Comparison of ENCODE assay signal across 21 cellular contexts in the genomic region with DNA sequence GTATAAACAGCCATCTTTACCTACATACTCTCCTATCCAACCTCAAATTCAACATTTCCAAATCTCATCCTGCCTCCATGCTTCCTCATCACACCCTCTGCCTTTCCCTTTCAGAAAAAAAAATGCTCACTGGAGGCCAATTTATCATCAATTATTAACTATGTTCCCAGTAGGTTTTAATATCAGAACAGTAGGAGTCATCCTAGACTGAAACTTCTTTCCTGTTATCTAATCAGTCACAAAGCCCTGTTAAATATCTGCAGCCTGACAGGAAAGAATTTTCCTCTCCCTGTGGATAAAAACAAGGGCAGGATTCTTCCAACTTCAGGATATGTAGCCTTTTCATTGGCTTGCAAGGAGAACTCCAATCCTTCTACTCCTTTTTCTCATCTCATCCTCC. TPM values are rescaled to one million over a fixed set of nuclear protein-coding genes. Genes with fewer than 3 reads are reported as not detected.
A peak's percentile ranks its signal among the peaks of the same experiment; 100 is the strongest.
DNase-seq lines count a peak whose midpoint lies in the region; ATAC-seq, FAIRE-seq and TF ChIP-seq lines count a peak whose summit lies in the region.
"Had no signal": no experiment of that assay in that cellular context is flagged by ENCODE, and none has a peak within 500 bp of the region (broad histone marks: within the 10 kb centered on the region; RNA-seq: fewer than 3 reads in every experiment).

No MANE protein-coding gene starts in this region.

- H3K9ac ChIP-seq in GM23248 (no peak overlapping the region), endodermal cell (ENCODE audit: extremely low read depth, low read length, poor library complexity, severe bottlenecking) (no peak overlapping the region)

- no peak overlapping the region; the same call in 2 of the 3 replicates for H3K4me3 ChIP-seq in A549
- H3K4me3 ChIP-seq in GM23248 = no peak overlapping the region
- H3K4me3 ChIP-seq in endodermal cell (ENCODE audit: low read length) = peak overlapping the region; percentile 16
- H3K4me3 ChIP-seq: dorsolateral prefrontal cortex, esophagus squamous epithelium, thoracic aorta had no signal

- H3K27me3 Mint-ChIP-seq in endodermal cell (ENCODE audit: insufficient read depth) (no peaks in the 10 kb centered on the region), mesothelial cell of epicardium (ENCODE audit: low read depth) (no peaks in the 10 kb centered on the region)
- H3K27me3 Mint-ChIP-seq: activated naive CD4-positive, alpha-beta T cell treated with anti-CD3 and anti-CD28 coated beads, Interleukin-2, amount 10 ng/mL, durations not matched to agents 7 days and 5 days; B cell; brain had no signal

- H3K4me3 Mint-ChIP-seq in endodermal cell (peak overlapping the region; percentile 15), mesothelial cell of epicardium (no peak overlapping the region)
- H3K4me3 Mint-ChIP-seq: activated naive CD4-positive, alpha-beta T cell treated with anti-CD3 and anti-CD28 coated beads, Interleukin-2, amount 10 ng/mL, durations not matched to agents 7 days and 5 days; B cell; brain had no signal

- in situ Hi-C loops in GM23248 (cut with MboI) = no loop called here

- peaks cover 65% of the 10 kb centered on the region for H3F3A ChIP-seq in GM23248 (ENCODE audit: insufficient read depth)

- no peak for TF ChIP-seq POLR2A in A549 (IDR thresholded peaks at IDR 0.05; ENCODE audit: low read length)

- H3K9me3 ChIP-seq in A549 (no peaks in the 10 kb centered on the region), GM23248 (ENCODE audit: low read depth) (no peaks in the 10 kb centered on the region), endodermal cell (ENCODE audit: control insufficient read depth, low read length) (no peaks in the 10 kb centered on the region)
- H3K9me3 ChIP-seq: esophagus squamous epithelium, thoracic aorta had no signal

- H2AFZ ChIP-seq in GM23248 = no peak overlapping the region

- no peaks in the 10 kb centered on the region for H3K27me3 ChIP-seq in GM23248 (replicated peaks; ENCODE audit: insufficient read depth)
- no peaks in the 10 kb centered on the region for H3K27me3 ChIP-seq in endodermal cell (ENCODE audit: control insufficient read depth, insufficient read depth, low read length, poor library complexity, severe bottlenecking)
- H3K27me3 ChIP-seq: dorsolateral prefrontal cortex, esophagus squamous epithelium had no signal

- H3K9me2 ChIP-seq in GM23248 (ENCODE audit: insufficient read depth) = peaks cover 7% of the 10 kb centered on the region; the same call in 1 of the 2 replicates

- POLR2A ChIA-PET in A549 (lab: Yijun Ruan, JAX) = no interaction called here

- CTCF ChIA-PET in A549 (lab: Yijun Ruan, JAX) = interaction anchor here (0.7 to 2.5 kb wide), 10 partner anchors 10 to 134 kb away, joined by 3 to 8 read pairs (median 4); a partner anchor contains a TSS

- H3K9me3 Mint-ChIP-seq in endodermal cell = no peaks in the 10 kb centered on the region
- H3K9me3 Mint-ChIP-seq in mesothelial cell of epicardium = no peaks in the 10 kb centered on the region
- H3K9me3 Mint-ChIP-seq: activated naive CD4-positive, alpha-beta T cell treated with anti-CD3 and anti-CD28 coated beads, Interleukin-2, amount 10 ng/mL, durations not matched to agents 7 days and 5 days; brain had no signal

- DNase-seq in A549 (ENCODE audit: low read depth in 1 of 2, low spot score in 1 of 2) (peak; percentile 60 to 65), GM23248 (no peak), endodermal cell (no peak), mesothelial cell of epicardium (ENCODE audit: low spot score in 2 of 2, unreplicated experiment in 2 of 2) (no peak), NCI-H1930 (lab: John Stamatoyannopoulos, UW) (no peak), D341Med (ENCODE audit: low spot score) (no peak)
- DNase-seq: activated CD4-positive, alpha-beta T cell treated with anti-CD3 and anti-CD28 coated beads for 48 hours; activated naive CD4-positive, alpha-beta T cell treated with anti-CD3 and anti-CD28 coated beads, Interleukin-2, amount 10 ng/mL, durations not matched to agents 7 days and 5 days; activated T-cell treated with anti-CD3 and anti-CD28 coated beads for 4 hours; dorsolateral prefrontal cortex; esophagus squamous epithelium; KBM-7; NCI-H2107; NCI-H524 treated with DMSO at 0.1 percent for 48 hours; stimulated activated CD4-positive, alpha-beta T cell treated with anti-CD3 and anti-CD28 coated beads, Interleukin-4, amount 100 ng/mL, for 4 hours; stimulated activated CD8-positive, alpha-beta memory T cell treated with anti-CD3 and anti-CD28 coated beads, Interleukin-4, amount 100 ng/mL, for 48 hours had no signal

- H3K36me3 Mint-ChIP-seq in endodermal cell (ENCODE audit: low read depth) (no peaks in the 10 kb centered on the region), mesothelial cell of epicardium (peaks cover 12% of the 10 kb centered on the region)

- H3K27ac ChIP-seq in A549 = peak overlapping the region; percentile 80 to 87
- H3K27ac ChIP-seq in GM23248 = peak overlapping the region; percentile 31; the same call in 1 of the 2 replicates
- no peak overlapping the region for H3K27ac ChIP-seq in endodermal cell (ENCODE audit: low read depth, low read length)
- H3K27ac ChIP-seq: esophagus squamous epithelium, thoracic aorta had no signal

- TF ChIP-seq EP300 in A549 (IDR thresholded peaks at IDR 0.05) = no peak

- H3K4me1 Mint-ChIP-seq in endodermal cell (peaks cover 55% of the 10 kb centered on the region), mesothelial cell of epicardium (peaks cover 42% of the 10 kb centered on the region)

- H3K79me2 ChIP-seq in GM23248 (ENCODE audit: insufficient read depth) = peaks cover 86% of the 10 kb centered on the region

- no peaks in the 10 kb centered on the region; the same call in 1 of the 2 replicates for H4K20me1 ChIP-seq in GM23248 (ENCODE audit: insufficient read depth)

- peak; percentile 27 to 36; a peak in 2 of 5 replicates for TF ChIP-seq RAD21 in A549 (conservative IDR thresholded peaks at IDR 0.05 in 1 of 2, IDR thresholded peaks at IDR 0.05 in 1 of 2)

- no peaks in the 10 kb centered on the region for H3K36me3 ChIP-seq in GM23248 (ENCODE audit: low read depth)
- no peaks in the 10 kb centered on the region for H3K36me3 ChIP-seq in endodermal cell (ENCODE audit: control insufficient read depth, insufficient read depth, low read length)
- H3K36me3 ChIP-seq: esophagus squamous epithelium, thoracic aorta had no signal

- H3K27ac Mint-ChIP-seq in endodermal cell = peak overlapping the region; percentile 8
- peak overlapping the region; percentile 86 for H3K27ac Mint-ChIP-seq in mesothelial cell of epicardium
- H3K27ac Mint-ChIP-seq: activated naive CD4-positive, alpha-beta T cell treated with anti-CD3 and anti-CD28 coated beads, Interleukin-2, amount 10 ng/mL, durations not matched to agents 7 days and 5 days; B cell had no signal

- FAIRE-seq in A549 (lab: Jason Lieb, UNC) = peak; percentile 84

- TF ChIP-seq CTCF in A549 (IDR thresholded peaks at IDR 0.05) (0 out of 3 replicates have a peak, but pooled peaks have one; percentile 12), endodermal cell (conservative IDR thresholded peaks at IDR 0.05) (no peak), mesothelial cell of epicardium (IDR thresholded peaks at IDR 0.05; ENCODE audit: unreplicated experiment) (no peak)

- peaks cover 87% of the 10 kb centered on the region for H3K4me1 ChIP-seq in A549
- peaks cover 62% of the 10 kb centered on the region for H3K4me1 ChIP-seq in GM23248 (ENCODE audit: insufficient read depth)
- peaks cover 20% of the 10 kb centered on the region for H3K4me1 ChIP-seq in endodermal cell (ENCODE audit: control insufficient read depth, insufficient read depth, low read length)

- H3K4me2 ChIP-seq in A549 (peak overlapping the region; percentile 80), GM23248 (ENCODE audit: unreplicated experiment) (no peak overlapping the region)

- ATAC-seq in A549 (peak; percentile 23 to 44; a peak in 3 of 6 replicates), HG03025 (IDR thresholded peaks at IDR 0.05; ENCODE audit: low FRiP score, unreplicated experiment) (no peak), HG03354 (IDR thresholded peaks at IDR 0.05; ENCODE audit: poor library complexity, severe bottlenecking, unreplicated experiment) (no peak)

RNA-seq across cellular contexts. Expression of a gene that starts 28.4 kb away (rescaled TPM):
- polyA plus RNA-seq in A549 (2011; rRNA removed) = 114 and 156 TPM in 2 replicates
- polyA plus RNA-seq in A549 (2012; cell fraction: cytosol; rRNA removed) = 21.0 and 24.8 TPM in 2 replicates
- polyA plus RNA-seq in A549 (2012; cell fraction: nucleus; rRNA removed) = 13.2 and 15.3 TPM in 2 replicates
- polyA plus RNA-seq in A549 (2017; fragmentation: RNase III; extraction: RNeasy Plus Mini Kit Qiagen cat#74134 plus additional on column Dnase treatment) = 55.2 to 58.7 TPM (median 57.7 TPM) in 3 replicates
- polyA minus RNA-seq in A549 (2011; rRNA and poly(A)+ RNA removed) = 48.9 and 52.9 TPM in 2 replicates
- 45.4 and 51.8 TPM in 2 replicates for total RNA-seq in GM23248 (2014; rRNA removed; shearing (Covaris generic))
- 17.6 and 17.7 TPM in 2 replicates for polyA plus RNA-seq in GM23248 (2016; fragmentation: Nextera tagmentation; extraction: Ambion mirVana)
- 10 to 100 TPM; 12.2 to 17.4 TPM for total RNA-seq in endodermal cell
- 17.6 TPM for polyA plus RNA-seq in endodermal cell (2013, experiment 1 of 2)
- polyA plus RNA-seq in endodermal cell (2013, experiment 2 of 2) = 18.7 TPM
- total RNA-seq in mesothelial cell of epicardium = 32.5 to 34.4 TPM (median 33.6 TPM) in 3 replicates

RNA-seq across cellular contexts. Expression of a gene that starts 55.6 kb away (rescaled TPM):
- polyA plus RNA-seq in A549 (2011; rRNA removed) (17.9 and 21.0 TPM in 2 replicates), A549 (2017; fragmentation: RNase III; extraction: RNeasy Plus Mini Kit Qiagen cat#74134 plus additional on column Dnase treatment) (14.0 to 16.0 TPM (median 14.4 TPM) in 3 replicates), GM23248 (2016; fragmentation: Nextera tagmentation; extraction: Ambion mirVana) (9.3 and 10.4 TPM in 2 replicates)
- 13.4 and 18.0 TPM in 2 replicates for polyA plus RNA-seq in A549 (2012; cell fraction: cytosol; rRNA removed)
- polyA plus RNA-seq in A549 (2012; cell fraction: nucleus; rRNA removed) = 11.7 and 15.3 TPM in 2 replicates
- 29.9 and 31.7 TPM in 2 replicates for polyA minus RNA-seq in A549 (2011; rRNA and poly(A)+ RNA removed)
- 8.3 and 15.9 TPM in 2 replicates for total RNA-seq in GM23248 (2014; rRNA removed; shearing (Covaris generic))
- total RNA-seq in endodermal cell (10 to 100 TPM; 12.4 to 20.4 TPM), mesothelial cell of epicardium (12.0 to 15.4 TPM (median 12.3 TPM) in 3 replicates)
- polyA plus RNA-seq in endodermal cell (2013, experiment 1 of 2) = 11.3 TPM
- polyA plus RNA-seq in endodermal cell (2013, experiment 2 of 2) = 11.5 TPM

RNA-seq across cellular contexts. Expression of a gene that starts 56.0 kb away (rescaled TPM):
- polyA plus RNA-seq in A549 (2011; rRNA removed) (7.6 and 7.7 TPM in 2 replicates), A549 (2017; fragmentation: RNase III; extraction: RNeasy Plus Mini Kit Qiagen cat#74134 plus additional on column Dnase treatment) (8.9 to 10.1 TPM (median 9.8 TPM) in 3 replicates), GM23248 (2016; fragmentation: Nextera tagmentation; extraction: Ambion mirVana) (3.2 and 3.9 TPM in 2 replicates)
- polyA plus RNA-seq in A549 (2012; cell fraction: cytosol; rRNA removed) = 2.1 and 2.3 TPM in 2 replicates
- polyA plus RNA-seq in A549 (2012; cell fraction: nucleus; rRNA removed) = 2.8 and 3.6 TPM in 2 replicates
- 12.8 and 13.1 TPM in 2 replicates for polyA minus RNA-seq in A549 (2011; rRNA and poly(A)+ RNA removed)
- total RNA-seq in GM23248 (2014; rRNA removed; shearing (Covaris generic)) = 12.4 and 14.6 TPM in 2 replicates
- total RNA-seq in endodermal cell (10 to 100 TPM in 1 of 2 donors, 1 to 10 TPM in 1; 9.9 to 13.1 TPM), mesothelial cell of epicardium (9.9 to 10.3 TPM (median 10.0 TPM) in 3 replicates)
- 5.6 TPM for polyA plus RNA-seq in endodermal cell (2013, experiment 1 of 2)
- polyA plus RNA-seq in endodermal cell (2013, experiment 2 of 2) = 6.0 TPM

Comparison
In these comparisons a context has a peak if more than half of its experiments do, and no peak if none do; other contexts are left out.
1. ATAC-seq: peak in A549 (2 of 2); none in HG03025 (single experiment) and HG03354 (single experiment).
2. DNase-seq: peak in A549 (2 of 2); none in GM23248 (single experiment), endodermal cell (single experiment), mesothelial cell of epicardium (0 of 2), NCI-H1930 (0 of 2) and D341Med (single experiment).